ENCODE assay signal across 17 cellular contexts in genomic region chr14:67311868-67312267, GRCh38. TPM values are rescaled to one million over a fixed set of nuclear protein-coding genes. Genes with fewer than 3 reads are reported as not detected.
A peak's percentile ranks its signal among the peaks of the same experiment; 100 is the strongest.
DNase-seq lines count a peak whose midpoint lies in the region; FAIRE-seq and TF ChIP-seq lines count a peak whose summit lies in the region.
"Had no signal": no experiment of that assay in that cellular context is flagged by ENCODE, and none has a peak within 500 bp of the region (broad histone marks: within the 10 kb centered on the region; RNA-seq: fewer than 3 reads in every experiment).

No MANE protein-coding gene starts in this region.

- peaks cover 4 to 42% (median 6%) of the 10 kb centered on the region in 4 donors for H3K36me3 ChIP-seq in sigmoid colon
- peaks cover 0 to 35% (median 0%) of the 10 kb centered on the region in 3 donors for H3K36me3 ChIP-seq in Peyer's patch
- H3K36me3 ChIP-seq in tibial artery: peaks cover 20 to 25% (median 20%) of the 10 kb centered on the region in 3 donors

- FAIRE-seq in HTR-8/SVneo (lab: Jason Lieb, UNC): peak; percentile 98

- H3K27ac ChIP-seq in sigmoid colon (no peak overlapping the region), Peyer's patch (no peak overlapping the region), tibial artery (no peak overlapping the region)

- WGBS in sigmoid colon, 2 donors: 97 to 98% methylated on average over 2 of the region's 2 CpGs

- TF ChIP-seq POLR2A in sigmoid colon (IDR thresholded peaks at IDR 0.05) (no peak), Peyer's patch (IDR thresholded peaks at IDR 0.05) (no peak)

- no peak overlapping the region for H3K4me3 ChIP-seq in sigmoid colon
- no peak overlapping the region for H3K4me3 ChIP-seq in Peyer's patch
- H3K4me3 ChIP-seq in tibial artery: no peak overlapping the region

- in situ Hi-C loops in Caki2 (cut with HindIII; ENCODE audit: low pct_unique_long_range_greater_than_20kb, low sequenced_read_pairs): no loop called here
- in situ Hi-C loops in T47D (cut with HindIII; ENCODE audit: low pct_unique_long_range_greater_than_20kb, low sequenced_read_pairs): no loop called here

- TF ChIP-seq EP300 in sigmoid colon (IDR thresholded peaks at IDR 0.05): no peak

- H3K27me3 ChIP-seq in sigmoid colon (no peaks in the 10 kb centered on the region), Peyer's patch (no peaks in the 10 kb centered on the region), tibial artery (no peaks in the 10 kb centered on the region)

- H3K9me3 ChIP-seq in sigmoid colon (no peaks in the 10 kb centered on the region), Peyer's patch (no peaks in the 10 kb centered on the region), tibial artery (no peaks in the 10 kb centered on the region)

- H3K4me1 ChIP-seq in sigmoid colon (no peaks in the 10 kb centered on the region), Peyer's patch (no peaks in the 10 kb centered on the region), tibial artery (no peaks in the 10 kb centered on the region)

- intact Hi-C loops in sigmoid colon (cut with DNase I): no loop called here
- intact Hi-C loops in tibial artery (cut with DNase I; ENCODE audit: low total_unique reads): no loop called here

- TF ChIP-seq CTCF in sigmoid colon (IDR thresholded peaks at IDR 0.05) (no peak), Peyer's patch (IDR thresholded peaks at IDR 0.05) (no peak), tibial artery (IDR thresholded peaks at IDR 0.05) (no peak)

- DNase-seq in Caki2 (ENCODE audit: low read depth) (peak; percentile 17), HTR-8/SVneo (ENCODE audit: insufficient read length, low spot score) (no peak), T47D (ENCODE audit: low read depth in 1 of 2, low spot score in 1 of 2) (peak; percentile 43 to 97), kidney glomerular epithelial cell (lab: John Stamatoyannopoulos, UW) (peak; percentile 19), sigmoid colon (no peak), Peyer's patch (no peak), tibial artery (no peak), NCI-H1417 (lab: John Stamatoyannopoulos, UW) (no peak)
- DNase-seq: COR-L47; DND-41; GDM1; NCI-H146; NCI-H345; NCI-H526 treated with DMSO at 0.1 percent for 48 hours; NK-92 treated with Interleukin-12 subunit alpha and Interleukin-12 subunit beta, amount 100 ng/mL, for 24 hours; OCI-M1; SHP77 had no signal

RNA-seq across cellular contexts. Expression of gene ATP6V1D, which starts 47.7 kb away (rescaled TPM):
- total RNA-seq in Caki2 (2014; rRNA removed; shearing (Covaris generic); ENCODE audit: low replicate concordance): 46.0 and 66.2 TPM in 2 replicates
- total RNA-seq in sigmoid colon: 10 to 100 TPM; 65.8 to 89.9 (median 76.7) TPM
- 100 to 1,000 TPM in 1 of 3 donors, 10 to 100 TPM in 2; 64.1 to 181 (median 97.9) TPM for polyA plus RNA-seq in sigmoid colon
- 10 to 100 TPM; 67.0 to 93.3 (median 78.5) TPM for total RNA-seq in Peyer's patch

RNA-seq across cellular contexts. Expression of gene EIF2S1, which starts 48.3 kb away (rescaled TPM):
- 187 and 225 TPM in 2 replicates for total RNA-seq in Caki2 (2014; rRNA removed; shearing (Covaris generic); ENCODE audit: low replicate concordance)
- total RNA-seq in sigmoid colon (100 to 1,000 TPM in 3 of 4 donors, 10 to 100 TPM in 1; 31.3 to 131 (median 119) TPM), Peyer's patch (10 to 100 TPM; 27.1 to 74.3 (median 35.9) TPM)
- 100 to 1,000 TPM in 1 of 3 donors, 10 to 100 TPM in 2; 75.7 to 104 (median 86.6) TPM for polyA plus RNA-seq in sigmoid colon

Comparison
In these comparisons a context has a peak if more than half of its experiments do, and no peak if none do; other contexts are left out.
1. DNase-seq: peak in Caki2 (single experiment), T47D (2 of 2) and kidney glomerular epithelial cell (single experiment); none in HTR-8/SVneo (single experiment), sigmoid colon (single experiment), Peyer's patch (0 of 3), tibial artery (0 of 2) and NCI-H1417 (0 of 3).